Comparison of ENCODE assay signal across 1 cellular context in the genomic region with DNA sequence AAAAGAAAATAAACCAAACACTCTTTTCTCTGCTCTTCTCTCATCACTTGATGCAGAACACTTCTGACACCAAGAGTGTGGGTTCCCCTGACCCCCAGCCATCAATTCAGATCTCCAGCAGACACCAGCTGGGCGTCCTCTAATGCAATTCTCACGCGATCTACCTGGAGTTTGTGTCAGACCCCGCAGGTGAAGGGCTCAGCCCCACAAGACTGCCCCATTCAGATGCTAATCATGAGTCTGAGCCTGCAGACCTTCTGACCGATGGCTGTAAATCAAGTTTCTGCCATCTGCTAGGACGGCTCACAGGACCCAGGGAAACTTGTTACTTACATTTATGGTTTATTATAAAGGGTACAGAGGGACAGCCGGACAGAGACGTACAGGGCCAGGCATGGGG.
TF ChIP-seq lines count a peak whose summit lies in the region.

No MANE protein-coding gene starts in this region.

TF ChIP-seq in HEK293T, 16 proteins besides CTCF, POLR2A, EP300 and RAD21 (continued from another document):
- TF ChIP-seq, protein P1, sequence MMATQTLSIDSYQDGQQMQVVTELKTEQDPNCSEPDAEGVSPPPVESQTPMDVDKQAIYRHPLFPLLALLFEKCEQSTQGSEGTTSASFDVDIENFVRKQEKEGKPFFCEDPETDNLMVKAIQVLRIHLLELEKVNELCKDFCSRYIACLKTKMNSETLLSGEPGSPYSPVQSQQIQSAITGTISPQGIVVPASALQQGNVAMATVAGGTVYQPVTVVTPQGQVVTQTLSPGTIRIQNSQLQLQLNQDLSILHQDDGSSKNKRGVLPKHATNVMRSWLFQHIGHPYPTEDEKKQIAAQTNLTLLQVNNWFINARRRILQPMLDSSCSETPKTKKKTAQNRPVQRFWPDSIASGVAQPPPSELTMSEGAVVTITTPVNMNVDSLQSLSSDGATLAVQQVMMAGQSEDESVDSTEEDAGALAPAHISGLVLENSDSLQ (IDR thresholded peaks at IDR 0.05): no peak
- no peak for TF ChIP-seq CTBP1 (IDR thresholded peaks at IDR 0.05; ENCODE audit: borderline replicate concordance)
- no peak for TF ChIP-seq ZNF384 (IDR thresholded peaks at IDR 0.05)
- TF ChIP-seq FOXM1 (IDR thresholded peaks at IDR 0.05; ENCODE audit: borderline replicate concordance): no peak
- TF ChIP-seq ELF4 (IDR thresholded peaks at IDR 0.05): no peak
